Comparison of ENCODE assay signal across 22 cellular contexts in the genomic region with DNA sequence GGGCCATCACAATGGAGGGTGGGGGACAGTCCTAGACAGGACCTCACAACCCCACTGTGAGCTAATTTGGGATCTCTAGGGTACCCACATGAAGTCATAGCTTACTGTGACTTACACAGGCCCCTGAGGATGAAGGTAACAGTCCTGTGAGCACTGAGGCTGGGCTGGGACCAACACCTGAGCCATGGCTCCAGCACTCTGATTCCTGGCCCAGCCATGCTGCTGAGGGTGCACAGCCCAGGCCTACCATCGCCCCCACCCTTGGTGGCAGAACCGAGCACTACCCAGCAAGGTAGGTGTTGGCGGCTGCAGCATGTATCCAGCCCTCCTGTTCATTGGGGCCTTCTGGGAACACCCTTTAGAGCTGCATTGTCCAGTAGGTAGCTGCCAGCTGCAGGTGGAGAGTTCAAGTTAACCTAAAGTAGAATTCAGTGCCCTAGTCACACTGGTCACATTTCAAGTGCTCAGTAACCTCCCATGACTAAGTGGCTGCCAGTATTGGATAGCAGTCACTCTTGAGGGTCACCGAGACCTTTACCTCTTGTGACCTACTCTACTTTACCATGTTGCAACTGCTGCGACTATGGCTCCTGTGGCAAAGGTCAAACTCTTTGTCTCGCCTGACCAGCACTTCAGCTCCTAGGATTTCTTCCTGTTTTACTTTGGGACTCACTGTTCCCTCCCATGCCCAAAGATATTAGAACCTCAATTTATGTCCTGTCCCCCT. TPM values are rescaled to one million over a fixed set of nuclear protein-coding genes. Genes with fewer than 3 reads are reported as not detected.
DNase-seq lines count a peak whose midpoint lies in the region; ATAC-seq, FAIRE-seq and TF ChIP-seq lines count a peak whose summit lies in the region.
"Had no signal": no experiment of that assay in that cellular context is flagged by ENCODE, and none has a peak within 500 bp of the region (broad histone marks: within the 10 kb centered on the region; RNA-seq: fewer than 3 reads in every experiment).

No MANE protein-coding gene starts in this region.

- H3K4me3 ChIP-seq in heart right ventricle: no peak overlapping the region
- no peak overlapping the region for H3K4me3 ChIP-seq in mucosa of rectum (ENCODE audit: low read length in 2 of 2)
- H3K4me3 ChIP-seq in transverse colon: no peak overlapping the region
- H3K4me3 ChIP-seq in pancreas: no peak overlapping the region
- H3K4me3 ChIP-seq in body of pancreas: no peak overlapping the region
- H3K4me3 ChIP-seq: K562, SJSA1 had no signal

- no peak overlapping the region for H3K9ac ChIP-seq in mucosa of rectum (ENCODE audit: low read depth in 1 of 2, low read length in 2 of 2)

- 68 to 70% methylated on average over 6 of the region's 6 CpGs for WGBS in heart right ventricle, 2 donors
- WGBS in transverse colon (ENCODE audit: low coverage in 1 of 2), 2 donors: 82 to 83% methylated on average over 1 to 6 of the region's 6 CpGs
- WGBS in pancreas, 2 donors: 92 to 95% methylated on average over 6 of the region's 6 CpGs
- WGBS in body of pancreas, 2 donors: 88 to 89% methylated on average over 6 of the region's 6 CpGs

- in situ Hi-C loops in transverse colon (cut with MboI; ENCODE audit: low pct_ligation_motif_present in 1 of 4, low pct_unique_long_range_greater_than_20kb in 1 of 4, low sequenced_read_pairs in 3 of 4): no loop called here

- H3K36me3 ChIP-seq in heart right ventricle (no peaks in the 10 kb centered on the region), mucosa of rectum (ENCODE audit: control insufficient read depth in 2 of 2, insufficient read depth in 2 of 2, low read length in 2 of 2) (peaks cover 0 to 3% of the 10 kb centered on the region in 2 donors), transverse colon (no peaks in the 10 kb centered on the region), pancreas (no peaks in the 10 kb centered on the region), body of pancreas (replicated peaks in 1 of 2; ENCODE audit: insufficient read depth in 1 of 2, low read depth in 2 of 2) (no peaks in the 10 kb centered on the region)

- peaks cover 30 to 98% (median 71%) of the 10 kb centered on the region in 9 donors for H3K4me1 ChIP-seq in heart right ventricle
- peaks cover 23 to 27% of the 10 kb centered on the region in 2 donors for H3K4me1 ChIP-seq in mucosa of rectum (ENCODE audit: control insufficient read depth in 2 of 2, insufficient read depth in 2 of 2, low read length in 2 of 2)
- H3K4me1 ChIP-seq in transverse colon: peaks cover 23 to 88% (median 44%) of the 10 kb centered on the region in 4 donors
- peaks cover 0 to 16% (median 14%) of the 10 kb centered on the region in 3 donors for H3K4me1 ChIP-seq in pancreas
- H3K4me1 ChIP-seq in body of pancreas: peaks cover 39% of the 10 kb centered on the region
- H3K4me1 ChIP-seq: SJSA1 had no signal

- TF ChIP-seq POLR2A in transverse colon (IDR thresholded peaks at IDR 0.05) (no peak), body of pancreas (IDR thresholded peaks at IDR 0.05) (no peak)

- intact Hi-C loops in heart right ventricle (cut with DNase I): loop anchor here in 1 of 10 donors (10.0 kb wide), 1 partner anchor 62 kb away; no protein-coding TSS in a partner anchor
- intact Hi-C loops in transverse colon (cut with DNase I; ENCODE audit: low total_unique reads): no loop called here
- intact Hi-C loops in pancreas (cut with DNase I): no loop called here
- intact Hi-C loops in body of pancreas (cut with DNase I): no loop called here

- H3K27ac ChIP-seq in angular gyrus (ENCODE audit: low read depth, low read length): peak overlapping the region; percentile 5
- H3K27ac ChIP-seq in heart right ventricle: peak overlapping the region; percentile 62 to 99 (median 80)
- H3K27ac ChIP-seq in mucosa of rectum (ENCODE audit: low read depth in 2 of 2, low read length in 2 of 2): peak overlapping the region; percentile 4 to 35
- peak overlapping the region; percentile 34 to 99 (median 62) for H3K27ac ChIP-seq in transverse colon
- H3K27ac ChIP-seq in pancreas: no peak overlapping the region
- H3K27ac ChIP-seq in body of pancreas: no peak overlapping the region
- H3K27ac ChIP-seq: HL-60, SJSA1 had no signal

- no peak for TF ChIP-seq EP300 in transverse colon (IDR thresholded peaks at IDR 0.05; ENCODE audit: low read depth)

- DNase-seq in heart right ventricle: no peak
- no peak for DNase-seq in transverse colon
- DNase-seq in pancreas: no peak
- DNase-seq in NCI-H2196 treated with DMSO at 0.1 percent for 48 hours (lab: John Stamatoyannopoulos, UW; ENCODE audit: unreplicated experiment): no peak
- no peak for DNase-seq in body of pancreas
- no peak for DNase-seq in ecto neural progenitor cell (ENCODE audit: low spot score)
- DNase-seq: AML-193; caudate nucleus; COR-L47; effector CD8-positive, alpha-beta T cell; head of caudate nucleus; midbrain; NCI-H1048; NCI-H526 treated with DMSO at 0.1 percent for 48 hours; T-helper 2 cell had no signal

- H3K27me3 ChIP-seq in heart right ventricle: no peaks in the 10 kb centered on the region
- no peaks in the 10 kb centered on the region for H3K27me3 ChIP-seq in mucosa of rectum (ENCODE audit: control insufficient read depth in 2 of 2, insufficient read depth in 2 of 2, low read length in 2 of 2)
- no peaks in the 10 kb centered on the region for H3K27me3 ChIP-seq in transverse colon
- no peaks in the 10 kb centered on the region for H3K27me3 ChIP-seq in pancreas
- no peaks in the 10 kb centered on the region for H3K27me3 ChIP-seq in body of pancreas
- H3K27me3 ChIP-seq: SJSA1 had no signal

- FAIRE-seq in pancreas (lab: Jason Lieb, UNC): no peak
- FAIRE-seq: islet of Langerhans, K562 had no signal

- TF ChIP-seq CTCF in heart right ventricle (IDR thresholded peaks at IDR 0.05): no peak
- TF ChIP-seq CTCF in transverse colon (IDR thresholded peaks at IDR 0.05): no peak
- TF ChIP-seq CTCF in pancreas (IDR thresholded peaks at IDR 0.05): no peak
- no peak for TF ChIP-seq CTCF in body of pancreas (IDR thresholded peaks at IDR 0.05)

- H3K9me3 ChIP-seq in heart right ventricle: no peaks in the 10 kb centered on the region
- no peaks in the 10 kb centered on the region for H3K9me3 ChIP-seq in mucosa of rectum (ENCODE audit: control insufficient read depth in 2 of 2, low read length in 2 of 2)
- no peaks in the 10 kb centered on the region for H3K9me3 ChIP-seq in transverse colon
- no peaks in the 10 kb centered on the region for H3K9me3 ChIP-seq in pancreas
- no peaks in the 10 kb centered on the region for H3K9me3 ChIP-seq in body of pancreas
- H3K9me3 ChIP-seq: SJSA1 had no signal

- ATAC-seq in heart right ventricle (peak; percentile 34 to 73 (median 42)), pancreas (no peak), body of pancreas (no peak)
- ATAC-seq: WTC11 had no signal

RNA-seq across cellular contexts. Expression of a gene that starts 11.6 kb away (rescaled TPM):
- 100 to 1,000 TPM; 107 to 234 (median 160) TPM for total RNA-seq in heart right ventricle
- polyA plus RNA-seq in heart right ventricle: 100 to 1,000 TPM in 1 of 2 donors, 10 to 100 TPM in 1; 31.0 to 101 TPM
- 100 to 1,000 TPM; 137 to 193 (median 171) TPM for total RNA-seq in transverse colon
- 10 to 100 TPM; 13.9 to 23.8 (median 18.0) TPM for total RNA-seq in pancreas
- polyA plus RNA-seq in pancreas: 10 to 100 TPM in 1 of 2 donors, 1 to 10 TPM in 1; 9.8 to 12.8 TPM
- total RNA-seq in body of pancreas: 10 to 100 TPM; 24.4 to 48.5 TPM

Comparison
In these comparisons a context has a peak if more than half of its experiments do, and no peak if none do; other contexts are left out.
1. H3K27ac ChIP-seq: peak in angular gyrus (single experiment), heart right ventricle (10 of 10), mucosa of rectum (2 of 2) and transverse colon (4 of 4); none in pancreas (0 of 4) and body of pancreas (0 of 4).
2. ATAC-seq: peak in heart right ventricle (8 of 8); none in pancreas (0 of 4) and body of pancreas (single experiment).